19 cellular contexts compared by ENCODE assay signal in genomic region chr4:55381502-55381901, GRCh38.
"Had no signal": no experiment of that assay in that cellular context is flagged by ENCODE, and none has a peak within 500 bp of the region (broad histone marks: within the 10 kb centered on the region; RNA-seq: fewer than 3 reads in every experiment).

No MANE protein-coding gene starts in this region.

- ATAC-seq: esophagus mucosa; heart right ventricle; left lobe of liver; natural killer cell treated with Interleukin-12 subunit alpha and Interleukin-12 subunit beta and Interleukin-15 and Interleukin-18, amount 100 ng/mL, for 72 hours; sciatic nerve; stimulated activated naive B cell treated with anti-CD40 and anti-IgM and Interleukin-4, amounts not matched to agents 10 μg/mL and 1 μg/mL and 100 μg/mL, for 72 hours; stimulated activated naive CD8-positive, alpha-beta T cell treated with anti-CD3 and anti-CD28 coated beads, Interleukin-15, amount 100 ng/mL, for 72 hours had no signal

- H3K27ac ChIP-seq: heart right ventricle, parathyroid adenoma, prostate gland had no signal

- H2AFZ ChIP-seq: parathyroid adenoma had no signal

- H3K36me3 ChIP-seq: heart right ventricle, prostate gland had no signal

- H3K27me3 ChIP-seq: dorsolateral prefrontal cortex, heart right ventricle had no signal

- FAIRE-seq: endometrium, frontal cortex, islet of Langerhans had no signal

- H3K4me1 ChIP-seq: parathyroid adenoma, prostate gland had no signal

- DNase-seq: cortex of kidney; dorsolateral prefrontal cortex; effector CD8-positive, alpha-beta T cell; heart right ventricle; mammary epithelial cell; stimulated activated CD4-positive, alpha-beta T cell treated with anti-CD3 and anti-CD28 coated beads, Interleukin-2, amount 100 ng/mL, for 24 hours; stimulated activated CD4-positive, alpha-beta T cell treated with anti-CD3 and anti-CD28 coated beads, Interleukin-4, amount 100 ng/mL, for 4 hours; stimulated activated naive B cell treated with anti-CD40 and anti-IgM and Interleukin-4, amounts not matched to agents 10 μg/mL and 1 μg/mL and 100 μg/mL, for 72 hours; stimulated activated naive CD8-positive, alpha-beta T cell treated with anti-CD3 and anti-CD28 coated beads, Interleukin-15, amount 100 ng/mL, for 72 hours; trophoblast cell had no signal

- H3K9me3 ChIP-seq: heart right ventricle, prostate gland had no signal

- H3K79me2 ChIP-seq: parathyroid adenoma had no signal

- H3K4me3 ChIP-seq: dorsolateral prefrontal cortex, heart right ventricle, prostate gland had no signal

- H3K9ac ChIP-seq: parathyroid adenoma had no signal
